20 cellular contexts compared by ENCODE assay signal in genomic region chr5:96677496-96677895, GRCh38.
"Had no signal": no experiment of that assay in that cellular context is flagged by ENCODE, and none has a peak within 500 bp of the region (broad histone marks: within the 10 kb centered on the region; RNA-seq: fewer than 3 reads in every experiment).

No MANE protein-coding gene starts in this region.

- H3K27me3 Mint-ChIP-seq: naive thymus-derived CD4-positive, alpha-beta T cell; progenitor cell of endocrine pancreas had no signal

- H3K4me1 ChIP-seq: pancreas had no signal

- H3K4me2 ChIP-seq: smooth muscle cell had no signal

- H3K4me3 Mint-ChIP-seq: naive thymus-derived CD4-positive, alpha-beta T cell; neural crest cell had no signal

- DNase-seq: caudate nucleus; effector CD8-positive, alpha-beta T cell; foreskin melanocyte; head of caudate nucleus; hypothalamus; islet precursor cell; left ventricle myocardium inferior; mesenchymal stem cell; naive thymus-derived CD4-positive, alpha-beta T cell; pancreas; right cardiac atrium; stimulated activated CD4-positive, alpha-beta T cell treated with anti-CD3 and anti-CD28 coated beads, Interleukin-2, amount 100 ng/mL, for 48 hours; stimulated activated naive CD4-positive, alpha-beta T cell treated with Interleukin-2 at 50 U/mL for 16 hours; thyroid gland had no signal

- H3K9me3 ChIP-seq: left ventricle myocardium inferior, pancreas, suprapubic skin, thyroid gland had no signal

- H3K27me3 ChIP-seq: pancreas, suprapubic skin, thyroid gland had no signal

- ATAC-seq: naive thymus-derived CD4-positive, alpha-beta T cell; pancreas; right cardiac atrium had no signal

- H3K9me3 Mint-ChIP-seq: naive thymus-derived CD4-positive, alpha-beta T cell; neural crest cell had no signal

- H3K36me3 ChIP-seq: pancreas, thyroid gland had no signal

- H3K4me3 ChIP-seq: coronary artery, left ventricle myocardium inferior, lung, pancreas, smooth muscle cell, suprapubic skin, thyroid gland had no signal

- H3K27ac Mint-ChIP-seq: naive thymus-derived CD4-positive, alpha-beta T cell; progenitor cell of endocrine pancreas had no signal

- H3K27ac ChIP-seq: coronary artery, left ventricle myocardium inferior, pancreas, suprapubic skin, thyroid gland had no signal
